In genomic region chr3:41846850-41847249, GRCh38 we compare ENCODE assay signal across 18 cellular contexts.
DNase-seq lines count a peak whose midpoint lies in the region; ATAC-seq lines count a peak whose summit lies in the region.
"Had no signal": no experiment of that assay in that cellular context is flagged by ENCODE, and none has a peak within 500 bp of the region (broad histone marks: within the 10 kb centered on the region; RNA-seq: fewer than 3 reads in every experiment).

No MANE protein-coding gene starts in this region.

- ATAC-seq in GM18498 (IDR thresholded peaks at IDR 0.05; ENCODE audit: unreplicated experiment), result peak; percentile 67
- peak; percentile 62 for ATAC-seq in GM18907 (IDR thresholded peaks at IDR 0.05; ENCODE audit: unreplicated experiment)
- ATAC-seq in HG03159 (IDR thresholded peaks at IDR 0.05; ENCODE audit: unreplicated experiment), result peak; percentile 72
- ATAC-seq in HG02610 (IDR thresholded peaks at IDR 0.05; ENCODE audit: unreplicated experiment), result no peak
- ATAC-seq: naive thymus-derived CD8-positive, alpha-beta T cell; stimulated activated memory B cell treated with anti-CD40 and anti-IgM and Interleukin-4, amounts not matched to agents 10 μg/mL and 1 μg/mL and 100 μg/mL, for 72 hours had no signal

- peak; percentile 44 for DNase-seq in fibroblast of peridontal ligament (ENCODE audit: extremely low read depth)
- no peak for DNase-seq in activated effector memory CD4-positive, alpha-beta T cell treated with Interleukin-2 at 50 U/mL for 16 hours
- no peak for DNase-seq in HPDE6-E6E7 (ENCODE audit: extremely low spot score)
- DNase-seq: activated T-cell treated with anti-CD3 and anti-CD28 coated beads, Interleukin-2, amount 50 U/mL, for 48 hours; EL; foreskin melanocyte; GM23248; IMR-90; mesendoderm; MG63; naive thymus-derived CD8-positive, alpha-beta T cell; NCI-H146; tibial artery had no signal
